25 cellular contexts compared by ENCODE assay signal in the genomic region with DNA sequence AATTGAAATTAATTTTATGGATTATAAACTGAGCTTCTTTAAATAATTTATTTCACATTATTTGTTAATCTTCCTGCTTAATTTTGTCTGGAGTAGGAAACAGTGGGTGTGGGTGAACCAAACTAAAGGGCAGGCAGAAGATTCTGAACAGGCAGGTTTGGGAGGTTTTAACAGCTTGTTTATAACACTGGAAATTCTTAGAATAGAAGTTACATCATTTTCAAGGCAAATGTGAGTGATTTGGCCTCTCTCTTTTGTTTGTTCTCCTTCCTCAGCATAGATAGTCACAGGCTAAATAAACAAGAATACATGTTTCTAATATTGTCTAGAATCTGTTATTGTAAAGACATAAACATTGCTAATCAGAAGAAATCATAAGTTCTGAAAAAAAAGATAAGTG.
A peak's percentile ranks its signal among the peaks of the same experiment; 100 is the strongest.
DNase-seq lines count a peak whose midpoint lies in the region; ATAC-seq, FAIRE-seq and TF ChIP-seq lines count a peak whose summit lies in the region.
"Had no signal": no experiment of that assay in that cellular context is flagged by ENCODE, and none has a peak within 500 bp of the region (broad histone marks: within the 10 kb centered on the region; RNA-seq: fewer than 3 reads in every experiment).

No MANE protein-coding gene starts in this region.

- FAIRE-seq in H1 (lab: Jason Lieb, UNC) (no peak), pancreas (lab: Jason Lieb, UNC) (no peak)

- H4K8ac ChIP-seq in H1 (ENCODE audit: extremely low read depth, insufficient read depth, low read length) = no peak overlapping the region

- no peak overlapping the region for H3K14ac ChIP-seq in H1 (ENCODE audit: insufficient read length)

- H2BK15ac ChIP-seq in H1 (ENCODE audit: low read length) = no peak overlapping the region

- no peak for TF ChIP-seq POLR2A in H1 (IDR thresholded peaks at IDR 0.05; ENCODE audit: control extremely low read depth in 1 of 2, low read depth in 2 of 2, low read length in 2 of 2)

- H3K36me3 ChIP-seq in H1 (ENCODE audit: control insufficient read depth in 2 of 4, insufficient read depth in 4 of 4, low read length in 3 of 4) (no peaks in the 10 kb centered on the region), pancreas (no peaks in the 10 kb centered on the region)

- H3K4ac ChIP-seq in H1 (replicated peaks; ENCODE audit: insufficient read length, low read depth, low read length) = no peak overlapping the region

- no peaks in the 10 kb centered on the region; a peak in 1 of 7 replicates for H3K4me1 ChIP-seq in H1 (replicated peaks in 1 of 4; ENCODE audit: control insufficient read depth in 3 of 4, insufficient read depth in 4 of 4, low read length in 3 of 4)
- peaks cover 4 to 9% (median 6%) of the 10 kb centered on the region in 3 donors for H3K4me1 ChIP-seq in pancreas

- H3K4me3 ChIP-seq in H1 (ENCODE audit: extremely low read depth in 1 of 4, insufficient read depth in 2 of 4, low read depth in 3 of 4, low read length in 4 of 4) = no peak overlapping the region
- no peak overlapping the region for H3K4me3 ChIP-seq in pancreas
- H3K4me3 ChIP-seq: SK-N-MC had no signal

- H4K20me1 ChIP-seq in H1 (replicated peaks in 1 of 2; ENCODE audit: control insufficient read depth in 1 of 2, insufficient read depth in 2 of 2, low read length in 2 of 2) = no peaks in the 10 kb centered on the region

- H3K27me3 Mint-ChIP-seq in naive thymus-derived CD8-positive, alpha-beta T cell = no peaks in the 10 kb centered on the region
- H3K27me3 Mint-ChIP-seq: B cell had no signal

- no peak overlapping the region for H4K91ac ChIP-seq in H1 (replicated peaks; ENCODE audit: insufficient read length, low read length)

- no peak overlapping the region for H3K18ac ChIP-seq in H1 (ENCODE audit: extremely low read depth, low read length)

- POLR2A ChIA-PET in H1 (lab: Charles Lee; ENCODE audit: partially characterized antibody) (no interaction called here), RWPE1 (lab: Yijun Ruan, JAX; ENCODE audit: low non-redundant PET) (no interaction called here)
- POLR2A ChIA-PET in naive thymus-derived CD8-positive, alpha-beta T cell (lab: Charles Lee) = no interaction called here

- H3K9ac ChIP-seq in H1 (replicated peaks in 1 of 4; ENCODE audit: extremely low read depth in 1 of 4, low read depth in 3 of 4, low read length in 3 of 4) = no peak overlapping the region

- H2BK5ac ChIP-seq in H1 (ENCODE audit: low read depth, low read length) = no peak overlapping the region

- H3K27ac ChIP-seq in H1 (ENCODE audit: low read depth, low read length) = no peak overlapping the region
- H3K27ac ChIP-seq in pancreas = no peak overlapping the region
- H3K27ac ChIP-seq in RWPE1 = no peak overlapping the region
- H3K27ac ChIP-seq: 22Rv1, C4-2B, HL-60, SK-N-MC had no signal

- H3K23me2 ChIP-seq in H1 (ENCODE audit: low read depth, low read length) = no peaks in the 10 kb centered on the region

- no peak overlapping the region for H3K4me3 Mint-ChIP-seq in naive thymus-derived CD8-positive, alpha-beta T cell
- H3K4me3 Mint-ChIP-seq: B cell; CD8-positive, alpha-beta T cell had no signal

- no peak overlapping the region for H2BK20ac ChIP-seq in H1 (ENCODE audit: low read length)

- CTCF ChIA-PET in H1 (lab: Charles Lee; ENCODE audit: partially characterized antibody) (no interaction called here), RWPE1 (lab: Yijun Ruan, JAX) (no interaction called here)

- H3K9me3 Mint-ChIP-seq in naive thymus-derived CD8-positive, alpha-beta T cell = peaks cover 0 to 23% (median 10%) of the 10 kb centered on the region in 9 donors

- no peak overlapping the region for H2BK120ac ChIP-seq in H1 (replicated peaks; ENCODE audit: low read depth, low read length)

- H3K27me3 ChIP-seq in H1 (replicated peaks in 1 of 4; ENCODE audit: control insufficient read depth in 3 of 4, extremely low read depth in 1 of 4, insufficient read depth in 3 of 4, low read length in 3 of 4) (no peaks in the 10 kb centered on the region), pancreas (no peaks in the 10 kb centered on the region)

- no peak for TF ChIP-seq EP300 in H1 (IDR thresholded peaks at IDR 0.05; ENCODE audit: borderline replicate concordance in 1 of 2, low read depth in 2 of 2, low read length in 2 of 2)

- H2BK12ac ChIP-seq in H1 (ENCODE audit: low read depth, low read length) = no peak overlapping the region

- no peak overlapping the region for H2AK5ac ChIP-seq in H1 (ENCODE audit: low read depth, low read length)

- no peak overlapping the region for H3K56ac ChIP-seq in H1 (replicated peaks; ENCODE audit: insufficient read length, low read depth, low read length)

- H3K27ac Mint-ChIP-seq in naive thymus-derived CD8-positive, alpha-beta T cell = no peak overlapping the region
- H3K27ac Mint-ChIP-seq: B cell; CD8-positive, alpha-beta T cell had no signal

- H3K79me1 ChIP-seq in H1 (ENCODE audit: low read depth, low read length) = no peaks in the 10 kb centered on the region

- no peaks in the 10 kb centered on the region for H3K79me2 ChIP-seq in H1 (ENCODE audit: control insufficient read depth in 1 of 2, insufficient read depth in 2 of 2, low read length in 2 of 2)

- peak; percentile 35 to 70 (median 55) for ATAC-seq in pancreas
- no peak for ATAC-seq in HG03097 (IDR thresholded peaks at IDR 0.05; ENCODE audit: low FRiP score, unreplicated experiment)
- ATAC-seq in naive thymus-derived CD8-positive, alpha-beta T cell = no peak
- ATAC-seq: CD8-positive, alpha-beta T cell; HCT116 had no signal

- TF ChIP-seq CTCF in H1 (IDR thresholded peaks at IDR 0.05; ENCODE audit: control extremely low read depth in 1 of 3, insufficient read depth in 1 of 3, low read depth in 1 of 3, low read length in 3 of 3) (no peak), pancreas (IDR thresholded peaks at IDR 0.05) (no peak), RWPE1 (conservative IDR thresholded peaks at IDR 0.05; ENCODE audit: low read depth) (no peak)

- intact Hi-C loops in pancreas (cut with DNase I) = no loop called here

- no peak for TF ChIP-seq RAD21 in H1 (IDR thresholded peaks at IDR 0.05 in 1 of 2, conservative IDR thresholded peaks at IDR 0.05 in 1 of 2; ENCODE audit: low read depth in 2 of 2, low read length in 2 of 2)

- peak; percentile 19 for DNase-seq in DMS53 (lab: John Stamatoyannopoulos, UW)
- no peak for DNase-seq in DMS53 treated with DMSO at 0.1 percent for 48 hours (lab: John Stamatoyannopoulos, UW; ENCODE audit: unreplicated experiment)
- DNase-seq in H1 (ENCODE audit: low read depth in 1 of 2, low spot score in 2 of 2) = no peak
- no peak for DNase-seq in pancreas
- no peak for DNase-seq in naive thymus-derived CD8-positive, alpha-beta T cell
- no peak for DNase-seq in RWPE1 (ENCODE audit: low spot score)
- DNase-seq: CD8-positive, alpha-beta T cell; DMS 273 treated with DMSO at 0.1 percent for 48 hours; NCI-H1048; NCI-H1417 treated with DMSO at 0.1 percent for 48 hours; NCI-H1694 treated with DMSO at 0.1 percent for 48 hours; NCI-H2081; NCI-H345; NCI-H524; NCI-H748 treated with DMSO at 0.1 percent for 48 hours; RPMI8226; SHP77 had no signal

- no peaks in the 10 kb centered on the region for H3K9me3 ChIP-seq in H1 (ENCODE audit: insufficient read depth in 2 of 2, low read depth in 1 of 2, low read length in 1 of 2)
- no peaks in the 10 kb centered on the region for H3K9me3 ChIP-seq in pancreas
- H3K9me3 ChIP-seq: Caco-2 had no signal

- H4K5ac ChIP-seq in H1 (ENCODE audit: insufficient read length, low read depth, low read length) = no peak overlapping the region

- no peaks in the 10 kb centered on the region for H3K36me3 Mint-ChIP-seq in naive thymus-derived CD8-positive, alpha-beta T cell
- H3K36me3 Mint-ChIP-seq: CD8-positive, alpha-beta T cell had no signal

- H3K4me1 Mint-ChIP-seq in naive thymus-derived CD8-positive, alpha-beta T cell = no peaks in the 10 kb centered on the region
- H3K4me1 Mint-ChIP-seq: B cell had no signal

- H3K4me2 ChIP-seq in H1 (ENCODE audit: insufficient read depth in 1 of 2, low read depth in 2 of 2, low read length in 2 of 2) = no peak overlapping the region

- H2AFZ ChIP-seq in H1 (ENCODE audit: low read length) = 0 out of 2 replicates have a peak overlapping the region, but pooled peaks have one; percentile 25

- H3K23ac ChIP-seq in H1 (ENCODE audit: insufficient read length) = no peak overlapping the region

TF ChIP-seq in H1, 55 proteins besides CTCF, POLR2A, EP300 and RAD21 (continues in another document):
- TF ChIP-seq CBX5 (IDR thresholded peaks at IDR 0.05; ENCODE audit: low read depth, low read length) = no peak

Comparison
In these comparisons a context has a peak if more than half of its experiments do, and no peak if none do; other contexts are left out.
1. ATAC-seq: peak in pancreas (4 of 4); none in HG03097 (single experiment) and naive thymus-derived CD8-positive, alpha-beta T cell (0 of 2).